Comparison of ENCODE assay signal across 8 cellular contexts in the genomic region with DNA sequence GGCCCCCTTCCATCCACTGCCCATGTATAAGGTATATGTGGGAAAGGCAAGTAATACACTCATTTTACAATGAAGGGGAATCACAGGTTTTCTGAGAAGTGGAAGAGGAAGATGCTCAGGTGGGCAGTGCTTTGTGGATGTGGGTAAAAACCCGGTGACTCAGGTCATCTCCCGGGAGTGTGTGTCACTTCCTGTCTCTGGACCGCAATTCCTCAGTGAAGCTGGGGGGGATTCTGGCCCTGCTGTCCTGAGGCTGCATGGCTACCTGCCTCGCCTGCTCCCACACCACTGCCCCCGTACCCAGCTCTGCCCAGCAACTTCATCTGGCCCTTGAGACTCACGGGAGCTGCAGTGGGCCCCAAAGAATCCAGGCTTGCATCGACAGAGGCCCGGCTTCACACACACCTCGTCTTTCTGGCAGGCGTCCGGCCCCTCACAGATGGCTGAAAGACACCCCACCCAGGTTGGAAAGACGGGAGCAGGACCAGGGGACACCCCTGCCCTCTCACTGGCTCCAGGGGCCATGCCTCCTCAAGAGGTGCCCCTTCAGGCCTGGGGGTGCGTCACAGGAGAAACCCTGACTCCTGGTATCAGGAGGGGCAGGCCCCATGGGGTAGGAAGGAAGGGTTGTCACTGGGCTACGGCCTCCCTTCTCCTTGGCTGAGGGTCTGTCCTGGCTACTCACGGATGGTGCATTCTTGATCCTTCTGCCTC. TPM values are rescaled to one million over a fixed set of nuclear protein-coding genes. Genes with fewer than 3 reads are reported as not detected.
DNase-seq lines count a peak whose midpoint lies in the region; ATAC-seq, FAIRE-seq and TF ChIP-seq lines count a peak whose summit lies in the region.

No MANE protein-coding gene starts in this region.

- no peaks in the 10 kb centered on the region for H3K9me3 Mint-ChIP-seq in CD8-positive, alpha-beta T cell

- POLR2A ChIA-PET in CD8-positive, alpha-beta T cell (lab: Charles Lee), result no interaction called here

- CTCF ChIA-PET in CD8-positive, alpha-beta T cell (lab: Charles Lee), result no interaction called here

- H3K4me1 Mint-ChIP-seq in CD8-positive, alpha-beta T cell (ENCODE audit: low read depth), result peaks cover 15% of the 10 kb centered on the region

- no peaks in the 10 kb centered on the region for H3K27me3 Mint-ChIP-seq in CD8-positive, alpha-beta T cell (ENCODE audit: low read depth)

- H3K4me1 ChIP-seq in CD8-positive, alpha-beta T cell (ENCODE audit: insufficient read depth, low read length), result peaks cover 24% of the 10 kb centered on the region
- peaks cover 24% of the 10 kb centered on the region for H3K4me1 ChIP-seq in mucosa of descending colon (ENCODE audit: low read depth)

- DNase-seq in CD8-positive, alpha-beta T cell, result no peak
- DNase-seq in HTR-8/SVneo (ENCODE audit: insufficient read length, low spot score) (peak; percentile 72), astrocyte of the hippocampus (ENCODE audit: low read depth, low spot score) (peak; percentile 55), mucosa of descending colon (peak in 2 of 3 donors; percentile 32 to 65), foreskin melanocyte (no peak), mucosa of gallbladder (ENCODE audit: low spot score) (no peak)

- no peaks in the 10 kb centered on the region for H3K27me3 ChIP-seq in CD8-positive, alpha-beta T cell (ENCODE audit: insufficient read depth, low read length)

- no peak for ATAC-seq in CD8-positive, alpha-beta T cell
- no peak for ATAC-seq in mucosa of descending colon
- no peak for ATAC-seq in HG03378 (IDR thresholded peaks at IDR 0.05; ENCODE audit: unreplicated experiment)
- no peak for ATAC-seq in HG02642 (IDR thresholded peaks at IDR 0.05; ENCODE audit: poor library complexity, unreplicated experiment)

- H3K27ac ChIP-seq in CD8-positive, alpha-beta T cell (ENCODE audit: low read depth, low read length), result no peak overlapping the region

- FAIRE-seq in HTR-8/SVneo (lab: Jason Lieb, UNC), result peak; percentile 85

- intact Hi-C loops in CD8-positive, alpha-beta T cell (cut with DNase I, micrococcal nuclease), result loop anchor here (5.0 to 10.0 kb wide), 6 partner anchors 82 to 750 kb away; partner anchors contain the start of genes OVCA2 (in 2 of the 2), INPP5K (in 1 of the 2), PITPNA (in 1 of the 2) and SMG6 (in 1 of the 2)
- intact Hi-C loops in mucosa of descending colon (cut with DNase I, micrococcal nuclease), result no loop called here

- no peak for TF ChIP-seq CTCF in CD8-positive, alpha-beta T cell (IDR thresholded peaks at IDR 0.05)
- TF ChIP-seq CTCF in mucosa of descending colon (IDR thresholded peaks at IDR 0.05), result no peak

- no peaks in the 10 kb centered on the region for H3K9me3 ChIP-seq in CD8-positive, alpha-beta T cell (ENCODE audit: low read length)
- no peaks in the 10 kb centered on the region for H3K9me3 ChIP-seq in mucosa of descending colon

- peak overlapping the region; percentile 71 for H3K4me3 ChIP-seq in CD8-positive, alpha-beta T cell (ENCODE audit: low read depth, low read length)
- no peak overlapping the region for H3K4me3 ChIP-seq in mucosa of descending colon

- H3K36me3 Mint-ChIP-seq in CD8-positive, alpha-beta T cell, result no peaks in the 10 kb centered on the region

- H3K36me3 ChIP-seq in CD8-positive, alpha-beta T cell (ENCODE audit: insufficient read depth, low read length), result no peaks in the 10 kb centered on the region
- no peaks in the 10 kb centered on the region for H3K36me3 ChIP-seq in mucosa of descending colon (ENCODE audit: low read depth)

- H3K4me3 Mint-ChIP-seq in CD8-positive, alpha-beta T cell, result peak overlapping the region; percentile 85

- H3K27ac Mint-ChIP-seq in CD8-positive, alpha-beta T cell, result no peak overlapping the region

RNA-seq across cellular contexts. Expression of gene SCARF1, which starts 0.9 kb away (rescaled TPM):
- under 1 TPM; 0.25 to 0.49 TPM for total RNA-seq in CD8-positive, alpha-beta T cell
- total RNA-seq in mucosa of descending colon (10 to 100 TPM; 13.1 to 17.8 (median 14.8) TPM), mucosa of gallbladder (13.2 TPM)

RNA-seq across cellular contexts. Expression of gene RILP, which starts 5.0 kb away (rescaled TPM):
- total RNA-seq in CD8-positive, alpha-beta T cell, result 1 to 10 TPM; 1.1 to 1.4 TPM
- total RNA-seq in mucosa of descending colon (10 to 100 TPM; 33.3 to 71.6 (median 41.0) TPM), mucosa of gallbladder (11.7 TPM)

RNA-seq across cellular contexts. Expression of gene SLC43A2, which starts 16.0 kb away (rescaled TPM):
- total RNA-seq in CD8-positive, alpha-beta T cell, result 10 to 100 TPM in 1 of 2 experiments, 1 to 10 TPM in 1; 9.7 to 14.9 TPM
- total RNA-seq in mucosa of descending colon (10 to 100 TPM; 12.7 to 30.8 (median 23.7) TPM), mucosa of gallbladder (27.0 TPM)

RNA-seq across cellular contexts. Expression of gene PRPF8, which starts 40.0 kb away (rescaled TPM):
- 100 to 1,000 TPM; 572 to 611 TPM for total RNA-seq in CD8-positive, alpha-beta T cell
- total RNA-seq in mucosa of descending colon (100 to 1,000 TPM; 214 to 238 (median 222) TPM), mucosa of gallbladder (246 TPM)

Comparison
In these comparisons a context has a peak if more than half of its experiments do, and no peak if none do; other contexts are left out.
1. DNase-seq: peak in HTR-8/SVneo (single experiment), astrocyte of the hippocampus (single experiment) and mucosa of descending colon (2 of 3); none in CD8-positive, alpha-beta T cell (0 of 7), foreskin melanocyte (single experiment) and mucosa of gallbladder (single experiment).
2. intact Hi-C loops: an anchor here in CD8-positive, alpha-beta T cell (5.0 to 10.0 kb wide); none called in mucosa of descending colon.